In genomic region chr1:110053557-110054428, GRCh38 we compare ENCODE assay signal across 1 cellular context.
TF ChIP-seq lines count a peak whose summit lies in the region.

No MANE protein-coding gene starts in this region.

TF ChIP-seq in GM12878, 131 proteins besides CTCF, POLR2A, EP300 and RAD21:
- TF ChIP-seq ETV6 (conservative IDR thresholded peaks at IDR 0.05 in 1 of 2, IDR thresholded peaks at IDR 0.05 in 1 of 2; ENCODE audit: borderline replicate concordance in 1 of 2, low read depth in 1 of 2) (no peak), PAX5 (IDR thresholded peaks at IDR 0.05; ENCODE audit: borderline replicate concordance, low read depth, low read length) (no peak), CBX3 (IDR thresholded peaks at IDR 0.05; ENCODE audit: borderline replicate concordance, low read depth) (no peak), HDGF (IDR thresholded peaks at IDR 0.05) (peak; percentile 24; the same call in 1 of the 2 replicates), SMC3 (IDR thresholded peaks at IDR 0.05; ENCODE audit: borderline replicate concordance, low read length) (peak; percentile 69), POLR2AphosphoS5 (IDR thresholded peaks at IDR 0.05; ENCODE audit: low read length) (0 out of 2 replicates have a peak, but pooled peaks have one; percentile 28), HDAC6 (IDR thresholded peaks at IDR 0.05; ENCODE audit: unreplicated experiment) (no peak), FOXK2 (IDR thresholded peaks at IDR 0.05) (no peak), RB1 (IDR thresholded peaks at IDR 0.05; ENCODE audit: borderline replicate concordance) (0 out of 2 replicates have a peak, but pooled peaks have one; percentile 28), SMARCA5 (IDR thresholded peaks at IDR 0.05) (0 out of 2 replicates have a peak, but pooled peaks have one; percentile 35)
- TF ChIP-seq, protein P1, sequence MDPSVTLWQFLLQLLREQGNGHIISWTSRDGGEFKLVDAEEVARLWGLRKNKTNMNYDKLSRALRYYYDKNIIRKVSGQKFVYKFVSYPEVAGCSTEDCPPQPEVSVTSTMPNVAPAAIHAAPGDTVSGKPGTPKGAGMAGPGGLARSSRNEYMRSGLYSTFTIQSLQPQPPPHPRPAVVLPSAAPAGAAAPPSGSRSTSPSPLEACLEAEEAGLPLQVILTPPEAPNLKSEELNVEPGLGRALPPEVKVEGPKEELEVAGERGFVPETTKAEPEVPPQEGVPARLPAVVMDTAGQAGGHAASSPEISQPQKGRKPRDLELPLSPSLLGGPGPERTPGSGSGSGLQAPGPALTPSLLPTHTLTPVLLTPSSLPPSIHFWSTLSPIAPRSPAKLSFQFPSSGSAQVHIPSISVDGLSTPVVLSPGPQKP (IDR thresholded peaks at IDR 0.05; ENCODE audit: low read depth, low read length) = no peak
TF ChIP-seq in GM12878: peak in this region for 5.
